ENCODE assay signal across 8 cellular contexts in genomic region chr15:63487076-63487757, GRCh38. TPM values are rescaled to one million over a fixed set of nuclear protein-coding genes. Genes with fewer than 3 reads are reported as not detected.
DNase-seq lines count a peak whose midpoint lies in the region; ATAC-seq and TF ChIP-seq lines count a peak whose summit lies in the region.

No MANE protein-coding gene starts in this region.

- DNase-seq in NCI-H526 (lab: John Stamatoyannopoulos, UW) = peak; percentile 47 to 81
- DNase-seq in activated CD4-positive, alpha-beta T cell treated with anti-CD3 and anti-CD28 coated beads, Interleukin-2, amount 50 U/mL, for 4 hours = peak; percentile 87 to 91
- DNase-seq in dedifferentiated amniotic fluid mesenchymal stem cell (ENCODE audit: extremely low spot score) = peak; percentile 34
- DNase-seq in lower lobe of right lung = peak; percentile 93
- DNase-seq in stimulated activated CD8-positive, alpha-beta memory T cell treated with anti-CD3 and anti-CD28 coated beads, Interleukin-15, amount 100 ng/mL, for 1 hour (ENCODE audit: low read depth) = peak; percentile 90
- DNase-seq in middle frontal gyrus (ENCODE audit: extremely low spot score, low spot score) = no peak

- H3K4me3 ChIP-seq in lower lobe of right lung = no peak overlapping the region

- H3K4me1 ChIP-seq in lower lobe of right lung = peaks cover 47% of the 10 kb centered on the region

- H3K27ac ChIP-seq in lower lobe of right lung = peak overlapping the region; percentile 5

- H3K36me3 ChIP-seq in lower lobe of right lung = no peaks in the 10 kb centered on the region

- peak; percentile 70 for ATAC-seq in HG02678 (IDR thresholded peaks at IDR 0.05; ENCODE audit: unreplicated experiment)
- ATAC-seq in lower lobe of right lung = peak; percentile 92 to 93

- H3K9me3 ChIP-seq in lower lobe of right lung = no peaks in the 10 kb centered on the region

- no peaks in the 10 kb centered on the region for H3K27me3 ChIP-seq in lower lobe of right lung (ENCODE audit: low read depth)

- intact Hi-C loops in lower lobe of right lung (cut with DNase I) = no loop called here

- TF ChIP-seq CTCF in GM12872 (IDR thresholded peaks at IDR 0.05; ENCODE audit: insufficient read depth, low read depth, low read length) (peak; percentile 96), lower lobe of right lung (IDR thresholded peaks at IDR 0.05) (peak; percentile 95)

RNA-seq across cellular contexts. Expression of gene USP3, which starts 17.2 kb away (rescaled TPM):
- total RNA-seq in lower lobe of right lung = 74.5 TPM
